In genomic region chr6:108606130-108606797, GRCh38 we compare ENCODE assay signal across 24 cellular contexts. TPM values are rescaled to one million over a fixed set of nuclear protein-coding genes. Genes with fewer than 3 reads are reported as not detected.
DNase-seq lines count a peak whose midpoint lies in the region; ATAC-seq and TF ChIP-seq lines count a peak whose summit lies in the region.
"Had no signal": no experiment of that assay in that cellular context is flagged by ENCODE, and none has a peak within 500 bp of the region (broad histone marks: within the 10 kb centered on the region; RNA-seq: fewer than 3 reads in every experiment).

No MANE protein-coding gene starts in this region.

- peak; percentile 38 for ATAC-seq in body of pancreas
- ATAC-seq in stimulated activated memory B cell treated with anti-CD40 and anti-IgM and Interleukin-4, amounts not matched to agents 10 μg/mL and 1 μg/mL and 100 μg/mL, for 72 hours, result no peak
- no peak for ATAC-seq in HG03432 (IDR thresholded peaks at IDR 0.05; ENCODE audit: unreplicated experiment)

- WGBS in body of pancreas, 2 donors, result 13 to 20% methylated on average over 3 of the region's 3 CpGs
- WGBS in hepatocyte (ENCODE audit: low lambda C conversion rate, missing lambda C conversion rate), result 58% methylated on average over 3 of the region's 3 CpGs

- H3K27ac Mint-ChIP-seq in stimulated activated memory B cell treated with anti-CD40 and anti-IgM and Interleukin-4, amounts not matched to agents 10 μg/mL and 1 μg/mL and 100 μg/mL, for 72 hours, result peak overlapping the region; percentile 3
- H3K27ac Mint-ChIP-seq: IgD-negative memory B cell had no signal

- H3K4me1 ChIP-seq in MM.1S (ENCODE audit: low read length), result peaks cover 80% of the 10 kb centered on the region
- peaks cover 65% of the 10 kb centered on the region for H3K4me1 ChIP-seq in body of pancreas
- H3K4me1 ChIP-seq in hepatocyte (ENCODE audit: insufficient read depth), result peaks cover 46% of the 10 kb centered on the region

- H3K9me3 Mint-ChIP-seq in stimulated activated memory B cell treated with anti-CD40 and anti-IgM and Interleukin-4, amounts not matched to agents 10 μg/mL and 1 μg/mL and 100 μg/mL, for 72 hours, result no peaks in the 10 kb centered on the region
- H3K9me3 Mint-ChIP-seq: CD4-positive, CD25-positive, alpha-beta regulatory T cell; IgD-negative memory B cell had no signal

- H3K27ac ChIP-seq in MM.1S (ENCODE audit: low read length) (peak overlapping the region; percentile 97), body of pancreas (peak overlapping the region in 3 of 4 donors; percentile 15 to 53 (median 34)), hepatocyte (no peak overlapping the region)

- peaks cover 33% of the 10 kb centered on the region for H3K4me1 Mint-ChIP-seq in stimulated activated memory B cell treated with anti-CD40 and anti-IgM and Interleukin-4, amounts not matched to agents 10 μg/mL and 1 μg/mL and 100 μg/mL, for 72 hours

- H3K4me2 ChIP-seq in MM.1S (ENCODE audit: low read depth, low read length) (peak overlapping the region; percentile 51), hepatocyte (peak overlapping the region; percentile 6)

- H3K27me3 Mint-ChIP-seq in stimulated activated memory B cell treated with anti-CD40 and anti-IgM and Interleukin-4, amounts not matched to agents 10 μg/mL and 1 μg/mL and 100 μg/mL, for 72 hours, result no peaks in the 10 kb centered on the region
- H3K27me3 Mint-ChIP-seq: CD4-positive, CD25-positive, alpha-beta regulatory T cell; IgD-negative memory B cell had no signal

- peak overlapping the region; percentile 50 for H3K9ac ChIP-seq in MM.1S (ENCODE audit: low read length)
- H3K9ac ChIP-seq: parathyroid adenoma had no signal

- TF ChIP-seq CTCF in MM.1S (IDR thresholded peaks at IDR 0.05; ENCODE audit: low read length) (no peak), body of pancreas (IDR thresholded peaks at IDR 0.05) (no peak), hepatocyte (IDR thresholded peaks at IDR 0.05; ENCODE audit: poor library complexity) (no peak)

- no peak overlapping the region for H3K4me3 Mint-ChIP-seq in stimulated activated memory B cell treated with anti-CD40 and anti-IgM and Interleukin-4, amounts not matched to agents 10 μg/mL and 1 μg/mL and 100 μg/mL, for 72 hours
- H3K4me3 Mint-ChIP-seq: CD4-positive, CD25-positive, alpha-beta regulatory T cell; IgD-negative memory B cell had no signal

- peaks cover 100% of the 10 kb centered on the region for H3K79me2 ChIP-seq in MM.1S (ENCODE audit: low read length)
- H3K79me2 ChIP-seq in hepatocyte, result peaks cover 100% of the 10 kb centered on the region

- H3K9me3 ChIP-seq in MM.1S (replicated peaks; ENCODE audit: insufficient read depth, low read length) (no peaks in the 10 kb centered on the region), body of pancreas (no peaks in the 10 kb centered on the region), hepatocyte (ENCODE audit: low read depth) (no peaks in the 10 kb centered on the region)
- H3K9me3 ChIP-seq: esophagus squamous epithelium, HAP-1 had no signal

- no peaks in the 10 kb centered on the region for H4K20me1 ChIP-seq in MM.1S (ENCODE audit: insufficient read depth, low read length)
- H4K20me1 ChIP-seq in hepatocyte (ENCODE audit: insufficient read depth, poor library complexity, severe bottlenecking), result peaks cover 61% of the 10 kb centered on the region

- in situ Hi-C loops in G401 (cut with HindIII; ENCODE audit: low sequenced_read_pairs), result no loop called here

- H3F3A ChIP-seq in MM.1S (ENCODE audit: insufficient read depth, low read length), result peaks cover 91% of the 10 kb centered on the region

- intact Hi-C loops in body of pancreas (cut with DNase I), result no loop called here

- H3K4me3 ChIP-seq in MM.1S (ENCODE audit: low read length) (peak overlapping the region; percentile 17; the same call in 1 of the 2 replicates), body of pancreas (no peak overlapping the region), hepatocyte (no peak overlapping the region)
- H3K4me3 ChIP-seq: esophagus squamous epithelium, HAP-1, lung, skin epidermis had no signal

- no peak for DNase-seq in MM.1S
- DNase-seq in body of pancreas, result no peak
- DNase-seq in hepatocyte (ENCODE audit: low spot score), result no peak
- DNase-seq in kidney glomerular epithelial cell (lab: John Stamatoyannopoulos, UW), result no peak
- no peak for DNase-seq in NCI-H187 treated with DMSO at 0.1 percent for 48 hours (lab: John Stamatoyannopoulos, UW)
- no peak for DNase-seq in G401 (ENCODE audit: low spot score)
- DNase-seq: activated CD4-positive, alpha-beta T cell treated with anti-CD3 and anti-CD28 coated beads for 48 hours; activated gamma-delta T cell; CD4-positive, CD25-positive, alpha-beta regulatory T cell; DMS53; effector CD4-positive, alpha-beta T cell; esophagus squamous epithelium; glutamatergic neuron; NCI-H2029 treated with DMSO at 0.1 percent for 48 hours; NCI-H446 treated with DMSO at 0.1 percent for 48 hours; NK-92 treated with Interleukin-12 subunit alpha and Interleukin-12 subunit beta, amount 100 ng/mL, for 24 hours; stimulated activated CD4-positive, alpha-beta T cell treated with anti-CD3 and anti-CD28 coated beads, Interleukin-4, amount 100 ng/mL, for 1 hour had no signal

- H3K36me3 ChIP-seq in MM.1S (replicated peaks; ENCODE audit: insufficient read depth, low read length), result no peaks in the 10 kb centered on the region; the same call in 1 of the 2 replicates
- H3K36me3 ChIP-seq in body of pancreas (replicated peaks in 1 of 2; ENCODE audit: insufficient read depth in 1 of 2, low read depth in 2 of 2), result no peaks in the 10 kb centered on the region
- no peaks in the 10 kb centered on the region for H3K36me3 ChIP-seq in hepatocyte (replicated peaks; ENCODE audit: insufficient read depth, low read depth)
- H3K36me3 ChIP-seq: esophagus squamous epithelium, HAP-1 had no signal

- H2AFZ ChIP-seq in MM.1S (ENCODE audit: low read length) (no peak overlapping the region), hepatocyte (no peak overlapping the region)
- H2AFZ ChIP-seq: parathyroid adenoma had no signal

- no peaks in the 10 kb centered on the region for H3K36me3 Mint-ChIP-seq in stimulated activated memory B cell treated with anti-CD40 and anti-IgM and Interleukin-4, amounts not matched to agents 10 μg/mL and 1 μg/mL and 100 μg/mL, for 72 hours

- H3K27me3 ChIP-seq in MM.1S (replicated peaks; ENCODE audit: insufficient read depth, low read length) (no peaks in the 10 kb centered on the region), body of pancreas (no peaks in the 10 kb centered on the region), hepatocyte (no peaks in the 10 kb centered on the region)
- H3K27me3 ChIP-seq: esophagus squamous epithelium had no signal

- H3K9me2 ChIP-seq in MM.1S (replicated peaks; ENCODE audit: insufficient read depth, low read length), result no peaks in the 10 kb centered on the region
- H3K9me2 ChIP-seq in hepatocyte (replicated peaks; ENCODE audit: insufficient read depth), result no peaks in the 10 kb centered on the region

- TF ChIP-seq POLR2A in body of pancreas (IDR thresholded peaks at IDR 0.05), result no peak

RNA-seq across cellular contexts. Expression of gene FOXO3, which starts 45.5 kb away (rescaled TPM):
- total RNA-seq in body of pancreas (10 to 100 TPM; 62.8 to 69.5 TPM), hepatocyte (51.0 and 54.9 TPM in 2 replicates)
- 44.6 and 50.1 TPM in 2 replicates for polyA plus RNA-seq in hepatocyte
- total RNA-seq in G401 (2014; rRNA removed; shearing (Covaris generic)), result 13.7 and 15.7 TPM in 2 replicates
